23 cellular contexts compared by ENCODE assay signal in the genomic region with DNA sequence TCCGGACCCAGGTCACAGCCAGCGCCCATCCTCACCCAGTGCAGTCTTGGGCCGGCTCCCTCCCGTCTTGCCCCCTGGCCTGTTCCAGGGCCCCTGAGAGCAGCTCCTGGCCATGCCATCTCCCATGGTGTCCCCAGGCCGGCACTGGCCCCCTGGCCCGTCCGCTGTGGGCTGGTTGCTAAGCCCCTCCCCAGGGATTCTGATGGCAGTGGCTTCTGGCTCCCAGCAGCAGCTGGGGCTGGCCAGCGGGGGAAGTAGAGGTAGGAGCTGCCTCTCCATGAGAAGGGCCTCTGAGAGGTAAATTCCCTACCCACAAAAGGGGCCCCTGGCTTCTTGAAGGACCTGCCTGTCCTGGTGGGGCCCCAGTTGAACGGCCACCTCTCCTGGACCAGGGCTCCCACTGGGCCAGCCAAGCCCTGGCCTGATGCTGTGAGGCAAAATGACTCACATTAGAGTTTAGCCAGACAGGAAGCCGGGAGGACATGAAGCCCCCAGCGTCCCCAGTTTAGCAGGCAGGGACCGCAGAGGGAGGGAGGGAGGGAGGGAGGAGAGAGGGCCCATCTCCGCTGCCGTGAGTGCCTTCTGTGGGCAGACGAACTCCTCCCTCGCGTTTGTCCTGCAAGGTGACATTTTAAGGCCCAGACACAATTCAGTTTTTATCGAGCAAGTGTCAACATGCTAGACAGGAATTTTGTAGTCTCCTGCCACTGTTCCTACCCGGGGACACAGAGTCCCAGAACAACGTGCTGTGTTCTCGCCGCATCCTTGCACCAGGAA. TPM values are rescaled to one million over a fixed set of nuclear protein-coding genes. Genes with fewer than 3 reads are reported as not detected.
A peak's percentile ranks its signal among the peaks of the same experiment; 100 is the strongest.
DNase-seq lines count a peak whose midpoint lies in the region; ATAC-seq, FAIRE-seq and TF ChIP-seq lines count a peak whose summit lies in the region.
"Had no signal": no experiment of that assay in that cellular context is flagged by ENCODE, and none has a peak within 500 bp of the region (broad histone marks: within the 10 kb centered on the region; RNA-seq: fewer than 3 reads in every experiment).

No MANE protein-coding gene starts in this region.

- H3K4me2 ChIP-seq in smooth muscle cell = peak overlapping the region; percentile 15

- no peak for DNase-seq in right cardiac atrium
- no peak for DNase-seq in right atrium auricular region (ENCODE audit: low spot score)
- DNase-seq in breast epithelium (ENCODE audit: low spot score in 2 of 2) = peak in 1 of 2 donors; percentile 83
- peak; percentile 9 for DNase-seq in iris pigment epithelial cell (ENCODE audit: low read depth)
- DNase-seq in smooth muscle cell (lab: John Stamatoyannopoulos, UW; ENCODE audit: unreplicated experiment) = no peak
- no peak for DNase-seq in germinal center (ENCODE audit: low spot score)
- no peak for DNase-seq in RCC 7860 (ENCODE audit: low spot score)
- DNase-seq in stimulated activated CD4-positive, alpha-beta T cell treated with anti-CD3 and anti-CD28 coated beads, Interleukin-12 subunit alpha, Interleukin-12 subunit beta, amount 100 ng/mL, for 4 hours = no peak
- DNase-seq: caudate nucleus, dorsolateral prefrontal cortex, GDM1, NCI-H1436 treated with DMSO at 0.1 percent for 48 hours, NCI-H2171 treated with DMSO at 0.1 percent for 48 hours, NCI-H69, T-helper 17 cell had no signal

- no peak for FAIRE-seq in RCC 7860 (lab: Jason Lieb, UNC)
- FAIRE-seq: D721Med had no signal

- peaks cover 4% of the 10 kb centered on the region for H3K9me3 ChIP-seq in right cardiac atrium (ENCODE audit: control insufficient read depth, low read length)
- peaks cover 4 to 23% of the 10 kb centered on the region in 2 donors for H3K9me3 ChIP-seq in right atrium auricular region
- peaks cover 19 to 21% of the 10 kb centered on the region in 2 donors for H3K9me3 ChIP-seq in breast epithelium
- H3K9me3 ChIP-seq in smooth muscle cell (replicated peaks; ENCODE audit: low read depth) = peaks cover 3% of the 10 kb centered on the region

- TF ChIP-seq CTCF in right atrium auricular region (IDR thresholded peaks at IDR 0.05) (no peak), breast epithelium (IDR thresholded peaks at IDR 0.05) (no peak), smooth muscle cell (IDR thresholded peaks at IDR 0.05; ENCODE audit: borderline replicate concordance, insufficient read depth, poor library complexity, severe bottlenecking) (no peak)

- no peak for TF ChIP-seq POLR2A in breast epithelium (IDR thresholded peaks at IDR 0.05)

- 55% methylated on average over 22 of the region's 22 CpGs for WGBS in right cardiac atrium
- WGBS in smooth muscle cell (ENCODE audit: low lambda C conversion rate) = 58% methylated on average over 19 of the region's 22 CpGs

- H2AFZ ChIP-seq in smooth muscle cell (ENCODE audit: low read depth) = peak overlapping the region; percentile 62

- no peaks in the 10 kb centered on the region for H3F3A ChIP-seq in smooth muscle cell (ENCODE audit: low read depth)

- H3K4me1 ChIP-seq in right cardiac atrium (ENCODE audit: control insufficient read depth, insufficient read depth, low read length) (no peaks in the 10 kb centered on the region), right atrium auricular region (no peaks in the 10 kb centered on the region), breast epithelium (no peaks in the 10 kb centered on the region), smooth muscle cell (ENCODE audit: low read depth) (no peaks in the 10 kb centered on the region)

- H3K27me3 ChIP-seq in right cardiac atrium (ENCODE audit: control insufficient read depth, insufficient read depth) (no peaks in the 10 kb centered on the region), right atrium auricular region (no peaks in the 10 kb centered on the region), breast epithelium (peaks cover 0 to 4% of the 10 kb centered on the region in 2 donors), smooth muscle cell (ENCODE audit: low read depth) (no peaks in the 10 kb centered on the region)

- ATAC-seq in right cardiac atrium = peak; percentile 17 to 22
- ATAC-seq: esophagus mucosa, T-helper 17 cell had no signal

- H3K4me3 ChIP-seq in right cardiac atrium (ENCODE audit: low read length) = no peak overlapping the region
- no peak overlapping the region for H3K4me3 ChIP-seq in right atrium auricular region
- no peak overlapping the region for H3K4me3 ChIP-seq in breast epithelium
- no peak overlapping the region for H3K4me3 ChIP-seq in smooth muscle cell
- H3K4me3 ChIP-seq: BLaER1 treated with 17β-estradiol and CSF1 and Interleukin-3, amounts not matched to agents 10 nM and 100 nM; dorsolateral prefrontal cortex; suprapubic skin had no signal

- H3K9ac ChIP-seq in smooth muscle cell (ENCODE audit: low read depth) = no peak overlapping the region
- H3K9ac ChIP-seq: BLaER1 treated with 17β-estradiol and CSF1 and Interleukin-3, amounts not matched to agents 10 nM and 100 nM had no signal

- H3K79me2 ChIP-seq in smooth muscle cell (ENCODE audit: low read depth) = no peaks in the 10 kb centered on the region

- H3K36me3 ChIP-seq in right atrium auricular region = no peaks in the 10 kb centered on the region
- H3K36me3 ChIP-seq in breast epithelium = no peaks in the 10 kb centered on the region
- no peaks in the 10 kb centered on the region for H3K36me3 ChIP-seq in smooth muscle cell (ENCODE audit: low read depth)
- H3K36me3 ChIP-seq: BLaER1 treated with 17β-estradiol and CSF1 and Interleukin-3, amounts not matched to agents 10 nM and 100 nM; neutrophil; suprapubic skin had no signal

- no peaks in the 10 kb centered on the region for H4K20me1 ChIP-seq in smooth muscle cell (ENCODE audit: low read depth)

- H3K27ac ChIP-seq in right cardiac atrium (ENCODE audit: low read length) = no peak overlapping the region
- H3K27ac ChIP-seq in right atrium auricular region = no peak overlapping the region
- peak overlapping the region; percentile 84 to 90 for H3K27ac ChIP-seq in breast epithelium
- no peak overlapping the region for H3K27ac ChIP-seq in smooth muscle cell (ENCODE audit: low read depth)
- H3K27ac ChIP-seq: BLaER1 treated with 17β-estradiol and CSF1 and Interleukin-3, amounts not matched to agents 10 nM and 100 nM; dorsolateral prefrontal cortex; neutrophil; suprapubic skin had no signal

- intact Hi-C loops in right cardiac atrium (cut with DNase I) (no loop called here), breast epithelium (cut with DNase I; ENCODE audit: low total_unique reads) (no loop called here)

RNA-seq across cellular contexts. Expression of gene GAL, which starts 32.9 kb away (rescaled TPM):
- total RNA-seq in right cardiac atrium (not detected), right atrium auricular region (not detected), breast epithelium (1 to 10 TPM in 2 of 3 donors, under 1 TPM in 1; 0.64 to 5.7 (median 1.3) TPM), smooth muscle cell (6.9 and 19.4 TPM in 2 replicates)
- polyA plus RNA-seq in right cardiac atrium (0.27 TPM), smooth muscle cell (55.5 and 61.5 TPM in 2 replicates)
- total RNA-seq: A172, M059J, T-helper 17 cell had no signal
- polyA plus RNA-seq: liver had no signal

Comparison
In these comparisons a context has a peak if more than half of its experiments do, and no peak if none do; other contexts are left out.
1. H3K27ac ChIP-seq: peak in breast epithelium (2 of 2); none in right cardiac atrium (single experiment), right atrium auricular region (0 of 2) and smooth muscle cell (single experiment).